In genomic region chr3:194251891-194252560, GRCh38 we compare ENCODE assay signal across 20 cellular contexts.
DNase-seq lines count a peak whose midpoint lies in the region; ATAC-seq lines count a peak whose summit lies in the region.
"Had no signal": no experiment of that assay in that cellular context is flagged by ENCODE, and none has a peak within 500 bp of the region (broad histone marks: within the 10 kb centered on the region; RNA-seq: fewer than 3 reads in every experiment).

No MANE protein-coding gene starts in this region.

- H4K20me1 ChIP-seq in BLaER1 = no peaks in the 10 kb centered on the region

- H3K36me3 Mint-ChIP-seq in activated naive CD4-positive, alpha-beta T cell treated with anti-CD3 and anti-CD28 coated beads, Interleukin-2, amount 50 U/mL, for 72 hours = no peaks in the 10 kb centered on the region
- H3K36me3 Mint-ChIP-seq: CD8-positive, alpha-beta T cell had no signal

- H3K27ac ChIP-seq in BLaER1 = no peak overlapping the region
- H3K27ac ChIP-seq: A549 had no signal

- peaks cover 48% of the 10 kb centered on the region for H3K4me1 ChIP-seq in BLaER1
- H3K4me1 ChIP-seq: A549 had no signal

- DNase-seq in DMS79 (lab: John Stamatoyannopoulos, UW) = peak; percentile 97
- DNase-seq in NCI-H2029 treated with DMSO at 0.1 percent for 48 hours (lab: John Stamatoyannopoulos, UW) = peak; percentile 29
- DNase-seq in islet precursor cell = peak; percentile 42
- DNase-seq in activated naive CD4-positive, alpha-beta T cell treated with anti-CD3 and anti-CD28 coated beads, Interleukin-2, amount 50 U/mL, for 72 hours (ENCODE audit: low spot score in 2 of 2) = no peak
- DNase-seq in stimulated activated CD4-positive, alpha-beta T cell treated with anti-CD3 and anti-CD28 coated beads, Interleukin-15, amount 100 ng/mL, for 24 hours = no peak
- DNase-seq: GDM1, MV-4-11, NCI-H1694 treated with DMSO at 0.1 percent for 48 hours, NCI-H2171 treated with DMSO at 0.1 percent for 48 hours, NCI-H446 treated with DMSO at 0.1 percent for 48 hours, NCI-H748 treated with DMSO at 0.1 percent for 48 hours, OCI-M1, Right ventricle myocardium superior, SW 1271 had no signal

- H3K9ac ChIP-seq in BLaER1 = no peak overlapping the region

- no peak overlapping the region for H3K27ac Mint-ChIP-seq in activated naive CD4-positive, alpha-beta T cell treated with anti-CD3 and anti-CD28 coated beads, Interleukin-2, amount 50 U/mL, for 72 hours
- H3K27ac Mint-ChIP-seq: CD8-positive, alpha-beta T cell had no signal

- ATAC-seq in activated naive CD4-positive, alpha-beta T cell treated with anti-CD3 and anti-CD28 coated beads, Interleukin-2, amount 50 U/mL, for 72 hours = no peak
- ATAC-seq in GM21360 (IDR thresholded peaks at IDR 0.05; ENCODE audit: unreplicated experiment) (no peak), GM21737 (IDR thresholded peaks at IDR 0.05; ENCODE audit: unreplicated experiment) (no peak)
- ATAC-seq: A549; CD8-positive, alpha-beta T cell; K562 had no signal

- H3K4me2 ChIP-seq in BLaER1 = peak overlapping the region; percentile 19; the same call in 1 of the 2 replicates
- H3K4me2 ChIP-seq: A549 had no signal

- no peak overlapping the region for H3K4me3 ChIP-seq in BLaER1
- H3K4me3 ChIP-seq: A549, K562 had no signal

- H3K9me3 ChIP-seq in BLaER1 = no peaks in the 10 kb centered on the region
- H3K9me3 ChIP-seq: A549 had no signal

- H3K36me3 ChIP-seq in BLaER1 = no peaks in the 10 kb centered on the region

- H3K27me3 ChIP-seq in BLaER1 = peaks cover 34% of the 10 kb centered on the region

- H3K9me3 Mint-ChIP-seq in activated naive CD4-positive, alpha-beta T cell treated with anti-CD3 and anti-CD28 coated beads, Interleukin-2, amount 50 U/mL, for 72 hours = no peaks in the 10 kb centered on the region
- H3K9me3 Mint-ChIP-seq: CD8-positive, alpha-beta T cell had no signal

Comparison
In these comparisons a context has a peak if more than half of its experiments do, and no peak if none do; other contexts are left out.
1. DNase-seq: peak in DMS79 (single experiment), NCI-H2029 treated with DMSO at 0.1 percent for 48 hours (single experiment) and islet precursor cell (single experiment); none in activated naive CD4-positive, alpha-beta T cell treated with anti-CD3 and anti-CD28 coated beads, Interleukin-2, amount 50 U/mL, for 72 hours (0 of 2) and stimulated activated CD4-positive, alpha-beta T cell treated with anti-CD3 and anti-CD28 coated beads, Interleukin-15, amount 100 ng/mL, for 24 hours (single experiment).